ENCODE assay signal across 10 cellular contexts in the genomic region with DNA sequence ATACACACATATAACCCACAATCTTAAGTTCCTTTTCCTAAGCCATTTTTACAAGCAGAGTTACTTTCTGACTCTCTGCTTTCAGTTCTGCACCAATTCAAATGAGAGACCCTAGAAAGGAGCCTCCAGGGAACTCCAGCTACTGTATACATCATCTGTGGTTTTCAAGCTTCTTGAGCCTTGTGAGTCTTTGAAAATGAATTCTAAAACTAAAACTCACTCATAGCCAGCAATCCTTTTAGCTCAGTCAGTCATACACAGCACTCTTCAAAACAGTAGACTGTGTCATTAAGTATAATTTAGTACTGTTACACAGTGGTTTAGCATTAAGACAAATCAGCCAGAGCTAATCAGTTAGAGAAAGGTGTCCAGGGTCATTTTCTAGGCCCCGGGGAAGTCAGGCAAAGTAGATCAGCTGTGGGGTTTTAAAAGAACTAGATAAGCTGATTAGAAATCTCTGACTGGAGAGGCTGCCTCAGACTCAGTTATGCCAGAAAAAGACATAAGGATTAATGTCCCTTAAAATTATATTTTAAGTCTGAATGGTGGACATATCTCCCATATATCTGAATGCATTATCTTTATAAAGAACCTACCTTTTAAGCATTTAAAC.
DNase-seq lines count a peak whose midpoint lies in the region; ATAC-seq and TF ChIP-seq lines count a peak whose summit lies in the region.
"Had no signal": no experiment of that assay in that cellular context is flagged by ENCODE, and none has a peak within 500 bp of the region (broad histone marks: within the 10 kb centered on the region; RNA-seq: fewer than 3 reads in every experiment).

No MANE protein-coding gene starts in this region.

- H3K4me3 ChIP-seq in adipocyte (ENCODE audit: low read length) (no peak overlapping the region), thyroid gland (replicated peaks in 1 of 3) (no peak overlapping the region)
- H3K4me3 ChIP-seq: A549 had no signal

- no peak for TF ChIP-seq POLR2A in thyroid gland (IDR thresholded peaks at IDR 0.05)

- intact Hi-C loops in thyroid gland (cut with DNase I) = no loop called here

- H3K27me3 ChIP-seq in adipocyte (replicated peaks; ENCODE audit: control insufficient read depth, insufficient read depth, low read length) (no peaks in the 10 kb centered on the region), thyroid gland (no peaks in the 10 kb centered on the region)

- H3K36me3 ChIP-seq in adipocyte (ENCODE audit: control insufficient read depth, insufficient read depth, low read length, severe bottlenecking) = no peaks in the 10 kb centered on the region
- H3K36me3 ChIP-seq in thyroid gland = no peaks in the 10 kb centered on the region

- no peak overlapping the region for H3K9ac ChIP-seq in adipocyte (ENCODE audit: low read length)

- H3K4me1 ChIP-seq in adipocyte (ENCODE audit: control insufficient read depth, insufficient read depth, low read length) = peaks cover 49% of the 10 kb centered on the region
- peaks cover 0 to 9% of the 10 kb centered on the region in 2 donors for H3K4me1 ChIP-seq in thyroid gland

- H3K27ac ChIP-seq in thyroid gland = no peak overlapping the region
- H3K27ac ChIP-seq: A549 had no signal

- WGBS in thyroid gland, 2 donors = 3 to 6% methylated on average over 1 of the region's 1 CpG

- peak; percentile 79 for DNase-seq in NCI-H2107 treated with DMSO at 0.1 percent for 48 hours (lab: John Stamatoyannopoulos, UW; ENCODE audit: unreplicated experiment)
- DNase-seq in NCI-H2107 (lab: John Stamatoyannopoulos, UW) = no peak
- peak; percentile 71 for DNase-seq in adipocyte (ENCODE audit: low read depth)
- peak; percentile 74 for DNase-seq in renal cortical epithelial cell (ENCODE audit: low read depth)
- no peak for DNase-seq in thyroid gland
- no peak for DNase-seq in activated naive CD4-positive, alpha-beta T cell treated with Interleukin-2 at 50 U/mL for 16 hours

- ATAC-seq in HG03354 (IDR thresholded peaks at IDR 0.05; ENCODE audit: poor library complexity, severe bottlenecking, unreplicated experiment) (peak; percentile 70), HG02973 (IDR thresholded peaks at IDR 0.05; ENCODE audit: unreplicated experiment) (no peak)
- ATAC-seq: A549, HepG2 had no signal

- H3K9me3 ChIP-seq in adipocyte (ENCODE audit: control insufficient read depth, low read length) (no peaks in the 10 kb centered on the region), thyroid gland (no peaks in the 10 kb centered on the region)
- H3K9me3 ChIP-seq: A549 had no signal

- no peak for TF ChIP-seq CTCF in thyroid gland (IDR thresholded peaks at IDR 0.05)

Comparison
In these comparisons a context has a peak if more than half of its experiments do, and no peak if none do; other contexts are left out.
1. DNase-seq: peak in NCI-H2107 treated with DMSO at 0.1 percent for 48 hours (single experiment), adipocyte (single experiment) and renal cortical epithelial cell (single experiment); none in NCI-H2107 (single experiment), thyroid gland (0 of 2) and activated naive CD4-positive, alpha-beta T cell treated with Interleukin-2 at 50 U/mL for 16 hours (single experiment).